ENCODE assay signal across 2 cellular contexts in genomic region chr1:1164701-1165451, GRCh38.
TF ChIP-seq lines count a peak whose summit lies in the region.

No MANE protein-coding gene starts in this region.

TF ChIP-seq in IMR-90, 13 proteins besides CTCF, POLR2A, EP300 and RAD21:
- TF ChIP-seq MXI1 (IDR thresholded peaks at IDR 0.05; ENCODE audit: borderline replicate concordance, low read depth, low read length) (no peak), CEBPB (IDR thresholded peaks at IDR 0.05; ENCODE audit: low read depth, low read length) (no peak), RCOR1 (IDR thresholded peaks at IDR 0.05; ENCODE audit: insufficient replicate concordance, low read length) (no peak), FOS (IDR thresholded peaks at IDR 0.05; ENCODE audit: low read depth, low read length) (no peak), CHD1 (IDR thresholded peaks at IDR 0.05; ENCODE audit: low read depth, low read length) (no peak)

TF ChIP-seq in H1, 55 proteins besides CTCF, POLR2A, EP300 and RAD21:
- TF ChIP-seq JUN (IDR thresholded peaks at IDR 0.05; ENCODE audit: low read depth, low read length) (no peak), SAP30 (IDR thresholded peaks at IDR 0.05; ENCODE audit: insufficient read depth, insufficient replicate concordance, low read length) (no peak), ATF2 (IDR thresholded peaks at IDR 0.05; ENCODE audit: low read length) (no peak), GABPA (IDR thresholded peaks at IDR 0.05; ENCODE audit: borderline replicate concordance, insufficient read depth, low read length) (peak; percentile 18), KDM4A (IDR thresholded peaks at IDR 0.05; ENCODE audit: low read depth, low read length, severe bottlenecking) (no peak), CHD1 (IDR thresholded peaks at IDR 0.05; ENCODE audit: low read depth, low read length) (no peak), SIRT6 (IDR thresholded peaks at IDR 0.05; ENCODE audit: low read length) (no peak), ASH2L (IDR thresholded peaks at IDR 0.05; ENCODE audit: low read length) (peak; percentile 65), MAX (IDR thresholded peaks at IDR 0.05) (peak; percentile 79), PHF8 (conservative IDR thresholded peaks at IDR 0.05; ENCODE audit: low read depth, low read length) (no peak), KDM1A (IDR thresholded peaks at IDR 0.05; ENCODE audit: borderline replicate concordance, low read length) (no peak), EGR1 (IDR thresholded peaks at IDR 0.05; ENCODE audit: borderline replicate concordance, low read depth, low read length) (no peak), TAF1 (IDR thresholded peaks at IDR 0.05; ENCODE audit: low read depth, low read length) (no peak), NRF1 (IDR thresholded peaks at IDR 0.05; ENCODE audit: low read depth, low read length) (no peak), NANOG (IDR thresholded peaks at IDR 0.05; ENCODE audit: insufficient read depth, low read depth, low read length, poor library complexity, severe bottlenecking) (no peak), TCF12 (IDR thresholded peaks at IDR 0.05; ENCODE audit: low read depth, low read length) (no peak), SRF (IDR thresholded peaks at IDR 0.05; ENCODE audit: low read depth, low read length) (no peak), SP4 (IDR thresholded peaks at IDR 0.05; ENCODE audit: low read length) (no peak), TEAD4 (IDR thresholded peaks at IDR 0.05; ENCODE audit: low read depth, low read length) (peak; percentile 54; the same call in 1 of the 2 replicates), BRCA1 (IDR thresholded peaks at IDR 0.05; ENCODE audit: low read depth, low read length) (no peak), HDAC6 (IDR thresholded peaks at IDR 0.05; ENCODE audit: low read depth, low read length) (no peak), TBP (IDR thresholded peaks at IDR 0.05; ENCODE audit: low read depth, low read length) (no peak), MAFK (IDR thresholded peaks at IDR 0.05; ENCODE audit: low read depth, low read length) (no peak), BCL11A (IDR thresholded peaks at IDR 0.05; ENCODE audit: low read depth in 2 of 2, low read length in 2 of 2) (no peak), RXRA (IDR thresholded peaks at IDR 0.05; ENCODE audit: insufficient read depth, low read depth, low read length) (no peak), GTF2F1 (IDR thresholded peaks at IDR 0.05; ENCODE audit: borderline replicate concordance, low read depth, low read length) (no peak), POU5F1 (IDR thresholded peaks at IDR 0.05; ENCODE audit: low read depth, low read length) (no peak), E2F6 (IDR thresholded peaks at IDR 0.05) (peak; percentile 84)
